10 cellular contexts compared by ENCODE assay signal in the genomic region with DNA sequence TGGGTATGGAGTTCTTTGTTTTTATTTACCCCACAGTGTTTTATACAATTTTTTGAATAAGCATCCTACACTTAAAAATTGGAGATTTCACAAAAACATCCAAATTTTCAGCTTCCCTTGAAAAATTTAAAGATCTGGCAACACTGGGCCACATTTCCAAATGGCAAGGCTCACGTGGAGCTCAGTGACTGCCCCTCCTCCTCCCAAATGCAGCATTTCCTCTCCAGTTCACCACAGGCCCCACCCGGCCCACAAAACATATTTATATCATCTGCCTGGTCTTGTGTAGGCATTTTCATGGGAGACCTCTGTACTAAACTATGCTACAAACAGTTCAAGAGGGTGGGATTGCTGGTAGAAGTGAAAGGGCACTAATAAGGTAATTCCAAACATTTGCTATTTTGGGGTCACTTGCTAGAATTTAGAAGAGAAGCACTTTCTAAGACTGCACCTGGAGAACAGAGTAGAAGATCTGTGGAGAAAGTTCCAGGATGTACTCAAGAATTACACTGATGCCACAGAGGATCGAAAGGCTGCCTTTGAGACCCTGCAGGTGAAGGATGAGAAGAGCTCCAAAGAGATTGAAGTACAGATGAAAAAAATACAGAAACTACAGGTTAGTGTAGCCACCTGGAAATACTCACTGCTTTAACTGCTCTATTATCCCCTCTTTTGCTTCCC. TPM values are rescaled to one million over a fixed set of nuclear protein-coding genes. Genes with fewer than 3 reads are reported as not detected.
A peak's percentile ranks its signal among the peaks of the same experiment; 100 is the strongest.
DNase-seq lines count a peak whose midpoint lies in the region; ATAC-seq and TF ChIP-seq lines count a peak whose summit lies in the region.
"Had no signal": no experiment of that assay in that cellular context is flagged by ENCODE, and none has a peak within 500 bp of the region (broad histone marks: within the 10 kb centered on the region; RNA-seq: fewer than 3 reads in every experiment).

No MANE protein-coding gene starts in this region.

- TF ChIP-seq CTCF in prostate gland (IDR thresholded peaks at IDR 0.05): no peak

- no peaks in the 10 kb centered on the region for H3K9me3 Mint-ChIP-seq in activated naive CD4-positive, alpha-beta T cell treated with anti-CD3 and anti-CD28 coated beads for 36 hours

- H3K27ac ChIP-seq in prostate gland: no peak overlapping the region

- H3K9me3 ChIP-seq in T-helper 17 cell (ENCODE audit: control insufficient read depth, low read length, poor library complexity, severe bottlenecking) (no peaks in the 10 kb centered on the region), prostate gland (no peaks in the 10 kb centered on the region)

- CTCF ChIA-PET in activated naive CD4-positive, alpha-beta T cell treated with anti-CD3 and anti-CD28 coated beads for 36 hours (lab: Charles Lee): interaction anchor here (1.0 to 1.7 kb wide), 5 partner anchors 14 to 65 kb away, joined by 3 to 4 read pairs (median 4); a partner anchor contains a TSS

- TF ChIP-seq POLR2A in prostate gland (IDR thresholded peaks at IDR 0.05): no peak

- 66% methylated on average over 3 of the region's 3 CpGs for WGBS in prostate gland

- H3K27me3 ChIP-seq in prostate gland (replicated peaks; ENCODE audit: insufficient read depth): no peaks in the 10 kb centered on the region

- H3K27me3 Mint-ChIP-seq in T-helper 17 cell: no peaks in the 10 kb centered on the region
- no peaks in the 10 kb centered on the region for H3K27me3 Mint-ChIP-seq in activated naive CD4-positive, alpha-beta T cell treated with anti-CD3 and anti-CD28 coated beads for 36 hours (ENCODE audit: low read depth)

- H3K4me3 ChIP-seq in Jurkat, Clone E6-1 (ENCODE audit: low read length): no peak overlapping the region
- H3K4me3 ChIP-seq in prostate gland: no peak overlapping the region

- H3K36me3 Mint-ChIP-seq in T-helper 17 cell (ENCODE audit: low read depth): peaks cover 2% of the 10 kb centered on the region
- peaks cover 13% of the 10 kb centered on the region for H3K36me3 Mint-ChIP-seq in activated naive CD4-positive, alpha-beta T cell treated with anti-CD3 and anti-CD28 coated beads for 36 hours (ENCODE audit: low read depth)

- H3K4me1 ChIP-seq in prostate gland (replicated peaks): no peaks in the 10 kb centered on the region

- intact Hi-C loops in activated naive CD4-positive, alpha-beta T cell treated with anti-CD3 and anti-CD28 coated beads for 36 hours (cut with micrococcal nuclease): no loop called here
- intact Hi-C loops in prostate gland (cut with DNase I): no loop called here

- peak overlapping the region; percentile 94 for H3K27ac Mint-ChIP-seq in T-helper 17 cell
- peak overlapping the region; percentile 68 for H3K27ac Mint-ChIP-seq in activated naive CD4-positive, alpha-beta T cell treated with anti-CD3 and anti-CD28 coated beads for 36 hours

- peak overlapping the region; percentile 94 for H3K4me3 Mint-ChIP-seq in T-helper 17 cell
- no peak overlapping the region for H3K4me3 Mint-ChIP-seq in activated naive CD4-positive, alpha-beta T cell treated with anti-CD3 and anti-CD28 coated beads for 36 hours

- peak; percentile 93 for ATAC-seq in T-helper 17 cell

- no peaks in the 10 kb centered on the region for H3K36me3 ChIP-seq in prostate gland

- H3K4me1 Mint-ChIP-seq in T-helper 17 cell: peaks cover 34% of the 10 kb centered on the region
- H3K4me1 Mint-ChIP-seq in activated naive CD4-positive, alpha-beta T cell treated with anti-CD3 and anti-CD28 coated beads for 36 hours (ENCODE audit: low read depth): peaks cover 37% of the 10 kb centered on the region

- peak; percentile 50 for DNase-seq in Jurkat, Clone E6-1 (ENCODE audit: low read depth, low spot score)
- DNase-seq in T-helper 17 cell: peak; percentile 14 to 21 (median 18)
- DNase-seq in activated naive CD4-positive, alpha-beta T cell treated with anti-CD3 and anti-CD28 coated beads for 36 hours: peak; percentile 58
- peak; percentile 24 for DNase-seq in stimulated activated CD4-positive, alpha-beta T cell treated with anti-CD3 and anti-CD28 coated beads, Interleukin-4, amount 100 ng/mL, for 1 hour
- DNase-seq in COLO668 (lab: John Stamatoyannopoulos, UW; ENCODE audit: unreplicated experiment): no peak
- DNase-seq in NCI-H2227 treated with DMSO at 0.1 percent for 48 hours (lab: John Stamatoyannopoulos, UW): no peak
- no peak for DNase-seq in medulla oblongata (ENCODE audit: extremely low spot score)
- no peak for DNase-seq in prostate gland (ENCODE audit: low spot score)
- DNase-seq: erythroblast, nucleus accumbens had no signal

RNA-seq across cellular contexts. Expression of gene FKBP11, which starts 7.3 kb away (rescaled TPM):
- 40.3 TPM for polyA plus RNA-seq in Jurkat, Clone E6-1 (2012; ENCODE audit: insufficient read depth, insufficient read length)
- total RNA-seq in T-helper 17 cell: 100 to 1,000 TPM; 132 to 145 TPM
- 10 to 100 TPM; 49.6 to 59.8 TPM for total RNA-seq in activated naive CD4-positive, alpha-beta T cell treated with anti-CD3 and anti-CD28 coated beads for 36 hours
- total RNA-seq in prostate gland: 10 to 100 TPM; 12.1 to 33.1 TPM

RNA-seq across cellular contexts. Expression of gene ARF3, which starts 39.3 kb away (rescaled TPM):
- polyA plus RNA-seq in Jurkat, Clone E6-1 (2012; ENCODE audit: insufficient read depth, insufficient read length): 120 TPM
- total RNA-seq in T-helper 17 cell (100 to 1,000 TPM in 1 of 2 donors, 10 to 100 TPM in 1; 80.1 to 111 TPM), prostate gland (10 to 100 TPM; 87.6 to 92.4 TPM)
- 10 to 100 TPM; 84.4 to 87.3 TPM for total RNA-seq in activated naive CD4-positive, alpha-beta T cell treated with anti-CD3 and anti-CD28 coated beads for 36 hours

RNA-seq across cellular contexts. Expression of gene RND1, which starts 52.3 kb away (rescaled TPM):
- polyA plus RNA-seq in Jurkat, Clone E6-1 (2012; ENCODE audit: insufficient read depth, insufficient read length): 4.1 TPM
- total RNA-seq in T-helper 17 cell (1 to 10 TPM; 6.0 to 8.2 TPM), prostate gland (1 to 10 TPM in 1 of 2 donors, under 1 TPM in 1; 0.41 to 1.6 TPM)
- 1 to 10 TPM; 6.8 to 7.4 TPM for total RNA-seq in activated naive CD4-positive, alpha-beta T cell treated with anti-CD3 and anti-CD28 coated beads for 36 hours

RNA-seq across cellular contexts. Expression of gene WNT10B, which starts 53.5 kb away (rescaled TPM):
- polyA plus RNA-seq in Jurkat, Clone E6-1 (2012; ENCODE audit: insufficient read depth, insufficient read length): 5.6 TPM
- total RNA-seq in T-helper 17 cell (10 to 100 TPM; 13.8 to 17.6 TPM), prostate gland (1 to 10 TPM in 1 of 2 donors, not detected in 1; 1.1 TPM)
- total RNA-seq in activated naive CD4-positive, alpha-beta T cell treated with anti-CD3 and anti-CD28 coated beads for 36 hours: not detected

Comparison
In these comparisons a context has a peak if more than half of its experiments do, and no peak if none do; other contexts are left out.
1. DNase-seq: peak in Jurkat, Clone E6-1 (single experiment), T-helper 17 cell (3 of 3), activated naive CD4-positive, alpha-beta T cell treated with anti-CD3 and anti-CD28 coated beads for 36 hours (single experiment) and stimulated activated CD4-positive, alpha-beta T cell treated with anti-CD3 and anti-CD28 coated beads, Interleukin-4, amount 100 ng/mL, for 1 hour (single experiment); none in COLO668 (single experiment), NCI-H2227 treated with DMSO at 0.1 percent for 48 hours (single experiment), medulla oblongata (single experiment) and prostate gland (single experiment).